In genomic region chr20:57809661-57810172, GRCh38 we compare ENCODE assay signal across 20 cellular contexts.
DNase-seq lines count a peak whose midpoint lies in the region; ATAC-seq and TF ChIP-seq lines count a peak whose summit lies in the region.
"Had no signal": no experiment of that assay in that cellular context is flagged by ENCODE, and none has a peak within 500 bp of the region (broad histone marks: within the 10 kb centered on the region; RNA-seq: fewer than 3 reads in every experiment).

No MANE protein-coding gene starts in this region.

- no peak overlapping the region for H2AFZ ChIP-seq in mammary epithelial cell (ENCODE audit: low read depth, low read length)

- H3K9me3 ChIP-seq in mammary epithelial cell (replicated peaks; ENCODE audit: insufficient read depth, low read length) (no peaks in the 10 kb centered on the region), left lung (no peaks in the 10 kb centered on the region)
- H3K9me3 ChIP-seq: uterus had no signal

- ATAC-seq in Right ventricle myocardium superior (ENCODE audit: poor library complexity): peak; percentile 81
- ATAC-seq in left lung: peak; percentile 32
- no peak for ATAC-seq in GM21367 (IDR thresholded peaks at IDR 0.05; ENCODE audit: unreplicated experiment)
- ATAC-seq in HG03565 (IDR thresholded peaks at IDR 0.05; ENCODE audit: unreplicated experiment): no peak
- ATAC-seq: GM12878; stimulated activated naive CD8-positive, alpha-beta T cell treated with anti-CD3 and anti-CD28 coated beads, Interleukin-15, amount 100 ng/mL, for 72 hours had no signal

- no peak overlapping the region for H3K9ac ChIP-seq in mammary epithelial cell (ENCODE audit: insufficient read depth, low read length)

- CTCF ChIA-PET in mammary epithelial cell (lab: Charles Lee; ENCODE audit: low non-redundant PET): no interaction called here

- no peaks in the 10 kb centered on the region for H3K27me3 ChIP-seq in mammary epithelial cell (ENCODE audit: insufficient read depth, low read length)
- no peaks in the 10 kb centered on the region for H3K27me3 ChIP-seq in left lung
- H3K27me3 ChIP-seq: uterus had no signal

- H3K4me1 ChIP-seq in mammary epithelial cell (ENCODE audit: insufficient read depth, low read length) (peaks cover 19% of the 10 kb centered on the region), left lung (peaks cover 0 to 11% of the 10 kb centered on the region in 2 donors)
- H3K4me1 ChIP-seq: uterus had no signal

- 5% methylated on average over 5 of the region's 14 CpGs for WGBS in mammary epithelial cell (ENCODE audit: low coverage, missing lambda C conversion rate)

- BruUV-seq in mammary epithelial cell (replicated peaks; lab: Mats Ljungman, UMichigan): no TSS peak

- DNase-seq in Right ventricle myocardium superior: peak; percentile 73
- DNase-seq in cardiac septum (ENCODE audit: low spot score): no peak
- DNase-seq in mammary epithelial cell: peak; percentile 71
- no peak for DNase-seq in left lung
- DNase-seq in Kasumi-1 (lab: John Stamatoyannopoulos, UW): no peak
- DNase-seq in DMS153 treated with DMSO at 0.1 percent for 48 hours (lab: John Stamatoyannopoulos, UW; ENCODE audit: unreplicated experiment): no peak
- DNase-seq: activated CD8-positive, alpha-beta memory T cell treated with anti-CD3 and anti-CD28 coated beads for 24 hours; activated naive CD8-positive, alpha-beta T cell treated with anti-CD3 and anti-CD28 coated beads, Interleukin-2, amount 10 ng/mL, durations not matched to agents 7 days and 5 days; Caco-2; mesenchymal stem cell; NCI-H1105; NCI-H2107; NCI-H69; nephron progenitor cell; retina; stimulated activated naive CD8-positive, alpha-beta T cell treated with anti-CD3 and anti-CD28 coated beads, Interleukin-15, amount 100 ng/mL, for 72 hours; uterus had no signal

- H3K79me2 ChIP-seq in mammary epithelial cell (ENCODE audit: insufficient read depth, low read length): no peaks in the 10 kb centered on the region

- dilution Hi-C loops in mammary epithelial cell (cut with HindIII; ENCODE audit: low sequenced_read_pairs): no loop called here

- H3K4me3 ChIP-seq in mammary epithelial cell (replicated peaks in 1 of 3; ENCODE audit: insufficient read depth in 1 of 3, low read depth in 2 of 3, low read length in 3 of 3) (no peak overlapping the region), left lung (no peak overlapping the region)
- H3K4me3 ChIP-seq: GM12878, uterus had no signal

- H3K4me2 ChIP-seq in mammary epithelial cell (ENCODE audit: insufficient read depth, low read depth, low read length): no peak overlapping the region

- no peak overlapping the region for H3K27ac ChIP-seq in mammary epithelial cell (ENCODE audit: insufficient read depth, low read depth, low read length)
- H3K27ac ChIP-seq in left lung: no peak overlapping the region
- H3K27ac ChIP-seq: uterus had no signal

- H3K36me3 ChIP-seq in mammary epithelial cell (ENCODE audit: insufficient read depth, low read length): no peaks in the 10 kb centered on the region
- H3K36me3 ChIP-seq in left lung: no peaks in the 10 kb centered on the region
- H3K36me3 ChIP-seq: uterus had no signal

- TF ChIP-seq CTCF in mammary epithelial cell (conservative IDR thresholded peaks at IDR 0.05 in 1 of 2, IDR thresholded peaks at IDR 0.05 in 1 of 2; ENCODE audit: extremely low read depth in 1 of 2, insufficient read depth in 1 of 2, low read depth in 1 of 2, low read length in 2 of 2): peak in 1 of 2 donors; percentile 7
- TF ChIP-seq CTCF in left lung (IDR thresholded peaks at IDR 0.05): no peak

- in situ Hi-C loops in mammary epithelial cell (cut with MboI; ENCODE audit: low sequenced_read_pairs in 2 of 2): loop anchor here in 1 of 2 donors (10.0 kb wide), 1 partner anchor 155 kb away; no protein-coding TSS in a partner anchor

- intact Hi-C loops in Right ventricle myocardium superior (cut with DNase I): no loop called here
- intact Hi-C loops in cardiac septum (cut with DNase I): loop anchor here (5.0 kb wide), 1 partner anchor 97 kb away; the partner anchor contains the start of gene PMEPA1
- intact Hi-C loops in mammary epithelial cell (cut with micrococcal nuclease): loop anchor here (2.0 to 10.0 kb wide), 3 partner anchors 95 to 255 kb away; partner anchors contain the start of gene ZBP1
- intact Hi-C loops in left lung (cut with DNase I): no loop called here

- no peaks in the 10 kb centered on the region for H4K20me1 ChIP-seq in mammary epithelial cell (ENCODE audit: insufficient read depth, low read length)

Comparison
In these comparisons a context has a peak if more than half of its experiments do, and no peak if none do; other contexts are left out.
1. DNase-seq: peak in Right ventricle myocardium superior (single experiment) and mammary epithelial cell (single experiment); none in cardiac septum (single experiment), left lung (0 of 2), Kasumi-1 (0 of 2) and DMS153 treated with DMSO at 0.1 percent for 48 hours (single experiment).
2. intact Hi-C loops: an anchor here in cardiac septum (5.0 kb wide) and mammary epithelial cell (2.0 to 10.0 kb wide); none called in Right ventricle myocardium superior and left lung.
3. ATAC-seq: peak in Right ventricle myocardium superior (single experiment) and left lung (single experiment); none in GM21367 (single experiment) and HG03565 (single experiment).